Comparison of ENCODE assay signal across 2 cellular contexts in genomic region chr6:23410439-23410838, GRCh38.
A peak's percentile ranks its signal among the peaks of the same experiment; 100 is the strongest.
TF ChIP-seq lines count a peak whose summit lies in the region.

No MANE protein-coding gene starts in this region.

TF ChIP-seq in HepG2, 621 proteins besides CTCF, POLR2A, EP300 and RAD21 (continued from another document):
- TF ChIP-seq, protein P1, sequence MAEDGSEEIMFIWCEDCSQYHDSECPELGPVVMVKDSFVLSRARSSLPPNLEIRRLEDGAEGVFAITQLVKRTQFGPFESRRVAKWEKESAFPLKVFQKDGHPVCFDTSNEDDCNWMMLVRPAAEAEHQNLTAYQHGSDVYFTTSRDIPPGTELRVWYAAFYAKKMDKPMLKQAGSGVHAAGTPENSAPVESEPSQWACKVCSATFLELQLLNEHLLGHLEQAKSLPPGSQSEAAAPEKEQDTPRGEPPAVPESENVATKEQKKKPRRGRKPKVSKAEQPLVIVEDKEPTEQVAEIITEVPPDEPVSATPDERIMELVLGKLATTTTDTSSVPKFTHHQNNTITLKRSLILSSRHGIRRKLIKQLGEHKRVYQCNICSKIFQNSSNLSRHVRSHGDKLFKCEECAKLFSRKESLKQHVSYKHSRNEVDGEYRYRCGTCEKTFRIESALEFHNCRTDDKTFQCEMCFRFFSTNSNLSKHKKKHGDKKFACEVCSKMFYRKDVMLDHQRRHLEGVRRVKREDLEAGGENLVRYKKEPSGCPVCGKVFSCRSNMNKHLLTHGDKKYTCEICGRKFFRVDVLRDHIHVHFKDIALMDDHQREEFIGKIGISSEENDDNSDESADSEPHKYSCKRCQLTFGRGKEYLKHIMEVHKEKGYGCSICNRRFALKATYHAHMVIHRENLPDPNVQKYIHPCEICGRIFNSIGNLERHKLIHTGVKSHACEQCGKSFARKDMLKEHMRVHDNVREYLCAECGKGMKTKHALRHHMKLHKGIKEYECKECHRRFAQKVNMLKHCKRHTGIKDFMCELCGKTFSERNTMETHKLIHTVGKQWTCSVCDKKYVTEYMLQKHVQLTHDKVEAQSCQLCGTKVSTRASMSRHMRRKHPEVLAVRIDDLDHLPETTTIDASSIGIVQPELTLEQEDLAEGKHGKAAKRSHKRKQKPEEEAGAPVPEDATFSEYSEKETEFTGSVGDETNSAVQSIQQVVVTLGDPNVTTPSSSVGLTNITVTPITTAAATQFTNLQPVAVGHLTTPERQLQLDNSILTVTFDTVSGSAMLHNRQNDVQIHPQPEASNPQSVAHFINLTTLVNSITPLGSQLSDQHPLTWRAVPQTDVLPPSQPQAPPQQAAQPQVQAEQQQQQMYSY (CRISPR knock-in tag; IDR thresholded peaks at IDR 0.05): peak; percentile 76

TF ChIP-seq in HEK293T, 16 proteins besides CTCF, POLR2A, EP300 and RAD21 (continued from another document):
- TF ChIP-seq, protein P2, sequence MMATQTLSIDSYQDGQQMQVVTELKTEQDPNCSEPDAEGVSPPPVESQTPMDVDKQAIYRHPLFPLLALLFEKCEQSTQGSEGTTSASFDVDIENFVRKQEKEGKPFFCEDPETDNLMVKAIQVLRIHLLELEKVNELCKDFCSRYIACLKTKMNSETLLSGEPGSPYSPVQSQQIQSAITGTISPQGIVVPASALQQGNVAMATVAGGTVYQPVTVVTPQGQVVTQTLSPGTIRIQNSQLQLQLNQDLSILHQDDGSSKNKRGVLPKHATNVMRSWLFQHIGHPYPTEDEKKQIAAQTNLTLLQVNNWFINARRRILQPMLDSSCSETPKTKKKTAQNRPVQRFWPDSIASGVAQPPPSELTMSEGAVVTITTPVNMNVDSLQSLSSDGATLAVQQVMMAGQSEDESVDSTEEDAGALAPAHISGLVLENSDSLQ (IDR thresholded peaks at IDR 0.05): no peak
- TF ChIP-seq ELF4 (IDR thresholded peaks at IDR 0.05) (no peak), LEF1 (IDR thresholded peaks at IDR 0.05; ENCODE audit: borderline replicate concordance) (no peak)
